ENCODE assay signal across 8 cellular contexts in genomic region chr16:60932600-60932999, GRCh38.
"Had no signal": no experiment of that assay in that cellular context is flagged by ENCODE, and none has a peak within 500 bp of the region (broad histone marks: within the 10 kb centered on the region; RNA-seq: fewer than 3 reads in every experiment).

No MANE protein-coding gene starts in this region.

- FAIRE-seq: G401.6, GM12878, GM12891, GM12892, GM18507, GM19239 had no signal

- H3K4me3 ChIP-seq: GM12878 had no signal

- ATAC-seq: GM12878 had no signal

- DNase-seq: GDM1, GF-D8 had no signal
